In genomic region chr18:23631746-23632145, GRCh38 we compare ENCODE assay signal across 20 cellular contexts. TPM values are rescaled to one million over a fixed set of nuclear protein-coding genes. Genes with fewer than 3 reads are reported as not detected.
DNase-seq lines count a peak whose midpoint lies in the region; ATAC-seq, FAIRE-seq and TF ChIP-seq lines count a peak whose summit lies in the region.
"Had no signal": no experiment of that assay in that cellular context is flagged by ENCODE, and none has a peak within 500 bp of the region (broad histone marks: within the 10 kb centered on the region; RNA-seq: fewer than 3 reads in every experiment).

No MANE protein-coding gene starts in this region.

- TF ChIP-seq RAD21 in A549 (conservative IDR thresholded peaks at IDR 0.05 in 1 of 2, IDR thresholded peaks at IDR 0.05 in 1 of 2) = no peak

- in situ Hi-C loops in GM13976 (cut with MboI; ENCODE audit: low sequenced_read_pairs, unreplicated experiment) = no loop called here

- 86% methylated on average over 11 of the region's 11 CpGs for WGBS in A549 (ENCODE audit: missing lambda C conversion rate)

- TF ChIP-seq CTCF in A549 (IDR thresholded peaks at IDR 0.05) (no peak), RWPE1 (conservative IDR thresholded peaks at IDR 0.05; ENCODE audit: low read depth) (no peak), GM13976 (IDR thresholded peaks at IDR 0.05; ENCODE audit: borderline replicate concordance, control extremely low read depth, extremely low read depth, insufficient read depth, missing control alignments) (no peak)

- ATAC-seq in A549 (no peak), esophagus mucosa (peak; percentile 60)
- ATAC-seq: heart right ventricle, right lobe of liver, T-cell had no signal

- CTCF ChIA-PET in A549 (lab: Yijun Ruan, JAX) = interaction anchor here (1.0 to 1.6 kb wide), 3 partner anchors 10 to 72 kb away, joined by 3 read pairs; no protein-coding TSS in a partner anchor
- CTCF ChIA-PET in RWPE1 (lab: Yijun Ruan, JAX) = no interaction called here

- no peak overlapping the region for H3K4me3 ChIP-seq in A549
- H3K4me3 ChIP-seq: dorsolateral prefrontal cortex, heart right ventricle, right lobe of liver had no signal

- H3K27ac ChIP-seq in A549 = peak overlapping the region; percentile 77 to 86; a peak in 5 of 6 replicates
- peak overlapping the region; percentile 58 for H3K27ac ChIP-seq in RWPE1
- H3K27ac ChIP-seq: dorsolateral prefrontal cortex, heart right ventricle, neutrophil, right lobe of liver had no signal

- TF ChIP-seq POLR2A in A549 (IDR thresholded peaks at IDR 0.05; ENCODE audit: low read length) = no peak
- no peak for TF ChIP-seq POLR2A in GM12892 (IDR thresholded peaks at IDR 0.05; ENCODE audit: low read depth, low read length)

- H3K9me3 ChIP-seq in A549 = no peaks in the 10 kb centered on the region
- H3K9me3 ChIP-seq: heart right ventricle, neutrophil, right lobe of liver had no signal

- DNase-seq in A549 (ENCODE audit: low read depth in 1 of 2, low spot score in 1 of 2) = no peak
- DNase-seq in ELF-1 (ENCODE audit: low read depth, low spot score) = peak; percentile 64
- DNase-seq in RWPE1 (ENCODE audit: low spot score) = peak; percentile 37
- DNase-seq in GM13976 (ENCODE audit: low spot score) = no peak
- no peak for DNase-seq in GM12892 (ENCODE audit: insufficient read length)
- DNase-seq in RPMI8226 = no peak
- no peak for DNase-seq in GM19240 (ENCODE audit: insufficient read length, low spot score)
- DNase-seq: activated CD4-positive, alpha-beta memory T cell treated with anti-CD3 and anti-CD28 coated beads, Interleukin-2, amount 10 ng/mL, durations not matched to agents 7 days and 5 days; activated T-cell treated with anti-CD3 and anti-CD28 coated beads, Interleukin-2, amount 50 U/mL, for 48 hours; dorsolateral prefrontal cortex; heart right ventricle; midbrain; NCI-H2029; NCI-H774; right lobe of liver; T-cell had no signal

- no peak for TF ChIP-seq EP300 in A549 (IDR thresholded peaks at IDR 0.05)

- no peak overlapping the region for H3K4me2 ChIP-seq in A549

- POLR2A ChIA-PET in A549 (lab: Yijun Ruan, JAX) (no interaction called here), RWPE1 (lab: Yijun Ruan, JAX; ENCODE audit: low non-redundant PET) (no interaction called here)

- FAIRE-seq in A549 (lab: Jason Lieb, UNC) (no peak), GM12892 (lab: Jason Lieb, UNC) (no peak)
- FAIRE-seq: GM19239, RCC 7860 had no signal

- peaks cover 70% of the 10 kb centered on the region for H3K4me1 ChIP-seq in A549

TF ChIP-seq in A549, 52 proteins besides CTCF, POLR2A, EP300 and RAD21 (continues in another document):
- TF ChIP-seq REST (IDR thresholded peaks at IDR 0.05) (no peak), ZNF302 (CRISPR knock-in tag; IDR thresholded peaks at IDR 0.05) (no peak), MYC (IDR thresholded peaks at IDR 0.05; ENCODE audit: borderline replicate concordance, low read length) (no peak), ZC3H11A (IDR thresholded peaks at IDR 0.05) (no peak), BCL3 (IDR thresholded peaks at IDR 0.05) (no peak), SMC3 (IDR thresholded peaks at IDR 0.05) (no peak), NFE2L2 (conservative IDR thresholded peaks at IDR 0.05; ENCODE audit: low read length) (no peak), JUNB (IDR thresholded peaks at IDR 0.05) (no peak), CHD4 (IDR thresholded peaks at IDR 0.05; ENCODE audit: borderline replicate concordance) (no peak), HES2 (IDR thresholded peaks at IDR 0.05) (no peak)
- TF ChIP-seq, protein P1, sequence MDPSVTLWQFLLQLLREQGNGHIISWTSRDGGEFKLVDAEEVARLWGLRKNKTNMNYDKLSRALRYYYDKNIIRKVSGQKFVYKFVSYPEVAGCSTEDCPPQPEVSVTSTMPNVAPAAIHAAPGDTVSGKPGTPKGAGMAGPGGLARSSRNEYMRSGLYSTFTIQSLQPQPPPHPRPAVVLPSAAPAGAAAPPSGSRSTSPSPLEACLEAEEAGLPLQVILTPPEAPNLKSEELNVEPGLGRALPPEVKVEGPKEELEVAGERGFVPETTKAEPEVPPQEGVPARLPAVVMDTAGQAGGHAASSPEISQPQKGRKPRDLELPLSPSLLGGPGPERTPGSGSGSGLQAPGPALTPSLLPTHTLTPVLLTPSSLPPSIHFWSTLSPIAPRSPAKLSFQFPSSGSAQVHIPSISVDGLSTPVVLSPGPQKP (IDR thresholded peaks at IDR 0.05; ENCODE audit: low read depth, low read length) = no peak
- TF ChIP-seq, protein P2, sequence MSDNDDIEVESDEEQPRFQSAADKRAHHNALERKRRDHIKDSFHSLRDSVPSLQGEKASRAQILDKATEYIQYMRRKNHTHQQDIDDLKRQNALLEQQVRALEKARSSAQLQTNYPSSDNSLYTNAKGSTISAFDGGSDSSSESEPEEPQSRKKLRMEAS (IDR thresholded peaks at IDR 0.05) = no peak
- TF ChIP-seq, protein P3, sequence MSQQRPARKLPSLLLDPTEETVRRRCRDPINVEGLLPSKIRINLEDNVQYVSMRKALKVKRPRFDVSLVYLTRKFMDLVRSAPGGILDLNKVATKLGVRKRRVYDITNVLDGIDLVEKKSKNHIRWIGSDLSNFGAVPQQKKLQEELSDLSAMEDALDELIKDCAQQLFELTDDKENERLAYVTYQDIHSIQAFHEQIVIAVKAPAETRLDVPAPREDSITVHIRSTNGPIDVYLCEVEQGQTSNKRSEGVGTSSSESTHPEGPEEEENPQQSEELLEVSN (IDR thresholded peaks at IDR 0.05; ENCODE audit: borderline replicate concordance, low read depth) = no peak

RNA-seq across cellular contexts. Expression of gene ANKRD29, which starts 31.0 kb away (rescaled TPM):
- polyA plus RNA-seq in A549 (2011; rRNA removed) (25.2 and 25.4 TPM in 2 replicates), A549 (2017; fragmentation: RNase III; extraction: RNeasy Plus Mini Kit Qiagen cat#74134 plus additional on column Dnase treatment) (12.4 to 17.4 TPM (median 17.2 TPM) in 3 replicates)
- 10.5 and 12.3 TPM in 2 replicates for polyA plus RNA-seq in A549 (2012; cell fraction: cytosol; rRNA removed)
- polyA plus RNA-seq in A549 (2012; cell fraction: nucleus; rRNA removed) = 13.5 and 15.5 TPM in 2 replicates
- polyA minus RNA-seq in A549 (2011; rRNA and poly(A)+ RNA removed) = 13.2 and 17.2 TPM in 2 replicates
- total RNA-seq in esophagus mucosa = 11.2 TPM
- 1.2 TPM for polyA plus RNA-seq in GM12892 (2012; ENCODE audit: missing spikeins)
- total RNA-seq: activated CD4-positive, alpha-beta memory T cell treated with anti-CD3 and anti-CD28 coated beads, Interleukin-2, amount 10 ng/mL, durations not matched to agents 7 days and 5 days had no signal

RNA-seq across cellular contexts. Expression of gene NPC1, which starts 45.4 kb away (rescaled TPM):
- polyA plus RNA-seq in A549 (2011; rRNA removed) (42.5 and 45.0 TPM in 2 replicates), A549 (2017; fragmentation: RNase III; extraction: RNeasy Plus Mini Kit Qiagen cat#74134 plus additional on column Dnase treatment) (56.9 to 69.2 TPM (median 61.4 TPM) in 3 replicates)
- polyA plus RNA-seq in A549 (2012; cell fraction: cytosol; rRNA removed) = 31.4 and 37.2 TPM in 2 replicates
- polyA plus RNA-seq in A549 (2012; cell fraction: nucleus; rRNA removed) = 106 and 115 TPM in 2 replicates
- 121 and 124 TPM in 2 replicates for polyA minus RNA-seq in A549 (2011; rRNA and poly(A)+ RNA removed)
- 38.1 TPM for total RNA-seq in esophagus mucosa
- 11.4 TPM for polyA plus RNA-seq in GM12892 (2012; ENCODE audit: missing spikeins)

RNA-seq across cellular contexts. Expression of gene LAMA3, which starts 57.5 kb away (rescaled TPM):
- polyA plus RNA-seq in A549 (2011; rRNA removed) (31.0 and 40.1 TPM in 2 replicates), A549 (2017; fragmentation: RNase III; extraction: RNeasy Plus Mini Kit Qiagen cat#74134 plus additional on column Dnase treatment) (18.2 to 24.1 TPM (median 19.4 TPM) in 3 replicates)
- 9.6 and 11.6 TPM in 2 replicates for polyA plus RNA-seq in A549 (2012; cell fraction: cytosol; rRNA removed)
- 26.8 and 38.7 TPM in 2 replicates for polyA plus RNA-seq in A549 (2012; cell fraction: nucleus; rRNA removed)
- 41.6 and 42.2 TPM in 2 replicates for polyA minus RNA-seq in A549 (2011; rRNA and poly(A)+ RNA removed)
- 40.1 TPM for total RNA-seq in esophagus mucosa
- polyA plus RNA-seq in GM12892 (2012; ENCODE audit: missing spikeins) = 0.08 TPM

Comparison
In these comparisons a context has a peak if more than half of its experiments do, and no peak if none do; other contexts are left out.
1. DNase-seq: peak in ELF-1 (single experiment) and RWPE1 (single experiment); none in A549 (0 of 2), GM13976 (single experiment), GM12892 (single experiment), RPMI8226 (single experiment) and GM19240 (single experiment).